In the genomic region with DNA sequence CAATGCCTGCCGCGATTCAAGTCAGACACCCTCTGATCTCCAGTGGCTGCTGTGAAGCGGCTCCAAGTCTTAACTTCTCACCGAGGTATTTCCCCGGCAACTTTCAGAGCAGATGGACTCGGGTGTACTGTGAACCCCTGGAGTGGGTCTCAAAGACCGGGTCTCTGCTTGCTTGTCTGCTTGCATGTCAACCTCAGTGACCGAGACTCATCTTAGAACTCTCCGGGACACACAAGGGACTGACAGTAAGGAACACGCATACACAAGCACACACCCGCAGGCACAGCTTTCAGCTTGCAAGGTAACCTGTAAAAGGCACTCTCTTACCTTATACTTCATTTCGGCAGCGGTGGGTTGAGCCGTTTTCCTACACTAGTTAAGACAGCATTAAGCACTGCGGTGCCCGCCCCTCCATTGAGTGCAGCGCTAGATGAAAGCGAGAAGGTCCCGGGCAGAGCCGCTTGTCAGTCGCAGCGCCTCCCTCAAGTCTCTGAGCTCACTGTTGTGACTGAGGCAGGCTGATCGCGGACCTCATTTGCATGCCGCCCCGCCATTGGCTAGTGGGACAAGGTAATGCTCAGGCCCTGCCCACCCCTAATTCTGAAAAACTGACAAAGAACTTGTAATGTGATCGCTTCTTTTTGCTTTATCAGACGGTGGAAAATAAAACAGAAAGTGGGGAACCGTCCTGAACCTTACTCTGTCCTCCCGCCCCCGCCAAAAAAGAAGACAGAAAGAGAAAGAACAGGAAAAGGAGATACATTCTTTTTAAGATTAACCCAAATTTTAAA, we compare ENCODE assay signal across 8 cellular contexts. TPM values are rescaled to one million over a fixed set of nuclear protein-coding genes. Genes with fewer than 3 reads are reported as not detected.
DNase-seq lines count a peak whose midpoint lies in the region; ATAC-seq and TF ChIP-seq lines count a peak whose summit lies in the region.

A gene with protein sequence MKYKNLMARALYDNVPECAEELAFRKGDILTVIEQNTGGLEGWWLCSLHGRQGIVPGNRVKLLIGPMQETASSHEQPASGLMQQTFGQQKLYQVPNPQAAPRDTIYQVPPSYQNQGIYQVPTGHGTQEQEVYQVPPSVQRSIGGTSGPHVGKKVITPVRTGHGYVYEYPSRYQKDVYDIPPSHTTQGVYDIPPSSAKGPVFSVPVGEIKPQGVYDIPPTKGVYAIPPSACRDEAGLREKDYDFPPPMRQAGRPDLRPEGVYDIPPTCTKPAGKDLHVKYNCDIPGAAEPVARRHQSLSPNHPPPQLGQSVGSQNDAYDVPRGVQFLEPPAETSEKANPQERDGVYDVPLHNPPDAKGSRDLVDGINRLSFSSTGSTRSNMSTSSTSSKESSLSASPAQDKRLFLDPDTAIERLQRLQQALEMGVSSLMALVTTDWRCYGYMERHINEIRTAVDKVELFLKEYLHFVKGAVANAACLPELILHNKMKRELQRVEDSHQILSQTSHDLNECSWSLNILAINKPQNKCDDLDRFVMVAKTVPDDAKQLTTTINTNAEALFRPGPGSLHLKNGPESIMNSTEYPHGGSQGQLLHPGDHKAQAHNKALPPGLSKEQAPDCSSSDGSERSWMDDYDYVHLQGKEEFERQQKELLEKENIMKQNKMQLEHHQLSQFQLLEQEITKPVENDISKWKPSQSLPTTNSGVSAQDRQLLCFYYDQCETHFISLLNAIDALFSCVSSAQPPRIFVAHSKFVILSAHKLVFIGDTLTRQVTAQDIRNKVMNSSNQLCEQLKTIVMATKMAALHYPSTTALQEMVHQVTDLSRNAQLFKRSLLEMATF (minus strand): TSS at position 492 of the 791 bp plus-strand sequence. CDS start 153 bp downstream, at position 339.

- no peaks in the 10 kb centered on the region for H3K9me3 ChIP-seq in left lung

- intact Hi-C loops in left lung (cut with DNase I): no loop called here

- DNase-seq in C1 segment of cervical spinal cord (lab: John Stamatoyannopoulos, UW) (peak; percentile 50 to 94 (median 84)), NCI-H748 treated with DMSO at 0.1 percent for 48 hours (lab: John Stamatoyannopoulos, UW) (peak; percentile 94), dermis blood vessel endothelial cell (peak; percentile 99), left lung (peak; percentile 98 to 99)
- DNase-seq in activated CD4-positive, alpha-beta T cell treated with anti-CD3 and anti-CD28 coated beads, Interleukin-2, amount 50 U/mL, for 24 hours (ENCODE audit: low read depth in 1 of 2, low spot score in 1 of 2): peak; percentile 78 to 96
- DNase-seq in stimulated activated CD4-positive, alpha-beta T cell treated with anti-CD3 and anti-CD28 coated beads, Interleukin-2, amount 100 ng/mL, for 48 hours: peak; percentile 85 to 89

- H3K4me3 ChIP-seq in left lung: peak within 1 kb of the TSS; percentile 65 to 69

- H3K4me1 ChIP-seq in left lung: peaks cover 12 to 61% of the 10 kb centered on the region in 2 donors

- peak within 1 kb of the TSS; percentile 90 to 95 for H3K27ac ChIP-seq in left lung

- H3K36me3 ChIP-seq in left lung: no peaks in the 10 kb centered on the region

- no peak for TF ChIP-seq CTCF in left lung (IDR thresholded peaks at IDR 0.05)

- ATAC-seq in GM19372 (IDR thresholded peaks at IDR 0.05; ENCODE audit: low read depth, unreplicated experiment): peak; percentile 98
- ATAC-seq in HG03558 (IDR thresholded peaks at IDR 0.05; ENCODE audit: extremely low read depth, unreplicated experiment): peak; percentile 97
- ATAC-seq in left lung: peak; percentile 91

- no peaks in the 10 kb centered on the region for H3K27me3 ChIP-seq in left lung

RNA-seq across cellular contexts. Expression of the gene that starts here (rescaled TPM):
- 158 and 173 TPM in 2 replicates for total RNA-seq in dermis blood vessel endothelial cell
- 100 to 1,000 TPM; 101 to 193 TPM for total RNA-seq in left lung

Comparison
In these comparisons a context has a peak if more than half of its experiments do, and no peak if none do; other contexts are left out.
1. Peak in every context shown above with its lines: DNase-seq, ATAC-seq, H3K4me3 ChIP-seq and H3K27ac ChIP-seq.